In the genomic region with DNA sequence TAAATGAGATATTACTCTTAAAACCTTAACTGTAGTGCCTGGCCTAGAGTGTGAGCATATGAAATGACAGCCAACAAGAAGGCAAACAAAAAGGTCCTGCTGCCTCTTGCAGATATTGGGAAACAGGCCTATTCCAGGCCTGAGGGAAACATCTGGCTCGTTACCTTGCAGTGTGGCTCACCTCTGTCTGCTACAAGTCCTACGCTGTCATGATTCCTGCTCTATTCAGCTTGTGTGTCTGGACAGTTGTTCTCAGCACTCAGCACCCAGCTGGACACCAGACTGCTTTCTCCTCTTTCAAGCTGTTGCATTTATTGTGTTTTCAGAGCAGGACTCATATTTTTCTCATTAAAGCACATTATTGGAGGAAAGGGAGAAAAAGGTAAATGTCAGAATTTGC, we compare ENCODE assay signal across 26 cellular contexts.
A peak's percentile ranks its signal among the peaks of the same experiment; 100 is the strongest.
DNase-seq lines count a peak whose midpoint lies in the region; ATAC-seq and TF ChIP-seq lines count a peak whose summit lies in the region.
"Had no signal": no experiment of that assay in that cellular context is flagged by ENCODE, and none has a peak within 500 bp of the region (broad histone marks: within the 10 kb centered on the region; RNA-seq: fewer than 3 reads in every experiment).

No MANE protein-coding gene starts in this region.

- H3K9me3 Mint-ChIP-seq in glutamatergic neuron (ENCODE audit: unreplicated experiment), result no peaks in the 10 kb centered on the region
- H3K9me3 Mint-ChIP-seq: CD8-positive, alpha-beta T cell had no signal

- TF ChIP-seq CTCF in SK-N-SH (IDR thresholded peaks at IDR 0.05), result no peak
- no peak for TF ChIP-seq CTCF in choroid plexus epithelial cell (conservative IDR thresholded peaks at IDR 0.05; ENCODE audit: low read depth, low read length)
- TF ChIP-seq CTCF in glutamatergic neuron (IDR thresholded peaks at IDR 0.05; ENCODE audit: partially characterized antibody, unreplicated experiment), result no peak
- no peak for TF ChIP-seq CTCF in tibial artery (IDR thresholded peaks at IDR 0.05)

- peak overlapping the region; percentile 31 for H3K27ac Mint-ChIP-seq in glutamatergic neuron (ENCODE audit: unreplicated experiment)
- H3K27ac Mint-ChIP-seq: B cell; CD8-positive, alpha-beta T cell had no signal

- no peak overlapping the region for H2AFZ ChIP-seq in SK-N-SH (ENCODE audit: low read depth)

- no peaks in the 10 kb centered on the region for H3K79me2 ChIP-seq in SK-N-SH (ENCODE audit: insufficient read depth)

- no peak for TF ChIP-seq RAD21 in SK-N-SH (IDR thresholded peaks at IDR 0.05; ENCODE audit: low read length)

- H3K9ac ChIP-seq in SK-N-SH, result no peak overlapping the region

- 82% methylated on average over 2 of the region's 2 CpGs for WGBS in SK-N-SH (ENCODE audit: low lambda C conversion rate)

- no peaks in the 10 kb centered on the region for H3F3A ChIP-seq in SK-N-SH (replicated peaks; ENCODE audit: insufficient read depth)

- H3K27me3 ChIP-seq in SK-N-SH (ENCODE audit: insufficient read depth) (no peaks in the 10 kb centered on the region), tibial artery (no peaks in the 10 kb centered on the region)
- H3K27me3 ChIP-seq: MG63, SJSA1 had no signal

- CTCF ChIA-PET in SK-N-SH (lab: Yijun Ruan, JAX), result interaction anchor here (1.5 to 3.2 kb wide), 2 partner anchors 33 to 114 kb away, joined by 3 to 14 read pairs; partner anchors contain the start of gene TMTC2

- H3K36me3 ChIP-seq in SK-N-SH (replicated peaks in 1 of 2; ENCODE audit: control insufficient read depth in 1 of 2, insufficient read depth in 2 of 2, low read length in 1 of 2) (no peaks in the 10 kb centered on the region), tibial artery (no peaks in the 10 kb centered on the region)
- H3K36me3 ChIP-seq: MG63, SJSA1 had no signal

- H3K9me3 ChIP-seq in SK-N-SH (no peaks in the 10 kb centered on the region), tibial artery (no peaks in the 10 kb centered on the region)
- H3K9me3 ChIP-seq: Caco-2, MG63, SJSA1 had no signal

- no peaks in the 10 kb centered on the region for H3K27me3 Mint-ChIP-seq in glutamatergic neuron (ENCODE audit: unreplicated experiment)
- H3K27me3 Mint-ChIP-seq: B cell had no signal

- intact Hi-C loops in tibial artery (cut with DNase I; ENCODE audit: low total_unique reads), result no loop called here

- no peak overlapping the region for H3K4me3 Mint-ChIP-seq in glutamatergic neuron (ENCODE audit: unreplicated experiment)
- H3K4me3 Mint-ChIP-seq: B cell; CD8-positive, alpha-beta T cell had no signal

- peaks cover 0 to 13% of the 10 kb centered on the region in 2 experiments; a peak in 2 of 4 replicates for H3K4me1 ChIP-seq in SK-N-SH (ENCODE audit: control insufficient read depth in 1 of 2, insufficient read depth in 2 of 2, low read depth in 1 of 2, low read length in 1 of 2)
- H3K4me1 ChIP-seq in tibial artery, result no peaks in the 10 kb centered on the region
- H3K4me1 ChIP-seq: SJSA1 had no signal

- peaks cover 18% of the 10 kb centered on the region for H3K4me1 Mint-ChIP-seq in glutamatergic neuron (ENCODE audit: low read depth, unreplicated experiment)
- H3K4me1 Mint-ChIP-seq: B cell had no signal

- no peaks in the 10 kb centered on the region for H3K9me2 ChIP-seq in SK-N-SH

- no peak for ATAC-seq in GM21528 (IDR thresholded peaks at IDR 0.05; ENCODE audit: low FRiP score, unreplicated experiment)
- ATAC-seq: CD8-positive, alpha-beta T cell had no signal

- H3K4me2 ChIP-seq in SK-N-SH, result no peak overlapping the region

- DNase-seq in DMS 273 (lab: John Stamatoyannopoulos, UW; ENCODE audit: unreplicated experiment), result peak; percentile 19
- no peak for DNase-seq in DMS 273 treated with DMSO at 0.1 percent for 48 hours (lab: John Stamatoyannopoulos, UW)
- DNase-seq in SK-N-SH, result peak; percentile 74
- DNase-seq in choroid plexus epithelial cell (ENCODE audit: low read depth), result peak; percentile 4
- DNase-seq in glutamatergic neuron, result no peak
- DNase-seq in tibial artery, result no peak
- DNase-seq in superior temporal gyrus (ENCODE audit: extremely low spot score), result no peak
- DNase-seq: Caco-2; CD8-positive, alpha-beta T cell; DMS79 treated with DMSO at 0.1 percent for 48 hours; GF-D8; HCEC 1CT; KBM-7; MG63; NCI-H2081; NCI-H345; NCI-H510A treated with DMSO at 0.1 percent for 48 hours; NCI-H82; NK-92 treated with Interleukin-12 subunit alpha and Interleukin-12 subunit beta, amount 100 ng/mL, for 24 hours; Right ventricle myocardium superior; RPMI8226 had no signal

- TF ChIP-seq EP300 in SK-N-SH (IDR thresholded peaks at IDR 0.05; ENCODE audit: borderline replicate concordance in 1 of 2, low read depth in 1 of 2, low read length in 1 of 2), result peak in 1 of 2 experiments; percentile 82; a peak in 1 of 4 replicates

- H3K4me3 ChIP-seq in SK-N-SH (ENCODE audit: low read depth in 2 of 2, low read length in 1 of 2), result no peak overlapping the region
- no peak overlapping the region for H3K4me3 ChIP-seq in choroid plexus epithelial cell (ENCODE audit: low read depth, low read length)
- no peak overlapping the region for H3K4me3 ChIP-seq in tibial artery
- H3K4me3 ChIP-seq: MG63, SJSA1 had no signal

- POLR2A ChIA-PET in SK-N-SH (lab: Yijun Ruan, JAX), result interaction anchor here (0.6 kb wide), 1 partner anchor 51 kb away, joined by 3 read pairs; no protein-coding TSS in a partner anchor

- H3K36me3 Mint-ChIP-seq in glutamatergic neuron (ENCODE audit: unreplicated experiment), result peaks cover 10% of the 10 kb centered on the region
- H3K36me3 Mint-ChIP-seq: CD8-positive, alpha-beta T cell had no signal

- H3K27ac ChIP-seq in SK-N-SH (ENCODE audit: low read depth in 2 of 2, low read length in 1 of 2) (peak overlapping the region in 1 of 2 experiments; percentile 78; a peak in 2 of 4 replicates), tibial artery (no peak overlapping the region)
- H3K27ac ChIP-seq: 22Rv1, C4-2B, SJSA1 had no signal

- no peaks in the 10 kb centered on the region for H4K20me1 ChIP-seq in SK-N-SH (ENCODE audit: insufficient read depth)

TF ChIP-seq in SK-N-SH, 30 proteins besides CTCF, POLR2A, EP300 and RAD21:
- TF ChIP-seq CHD2 (IDR thresholded peaks at IDR 0.05; ENCODE audit: low read length, partially characterized antibody) (peak; percentile 52), RCOR1 (IDR thresholded peaks at IDR 0.05; ENCODE audit: low read length) (peak; percentile 55; the same call in 1 of the 2 replicates), GATA2 (CRISPR knock-in tag; IDR thresholded peaks at IDR 0.05) (peak; percentile 55), FOXJ3 (CRISPR knock-in tag; IDR thresholded peaks at IDR 0.05) (peak; percentile 54; the same call in 1 of the 2 replicates), POLR2AphosphoS5 (IDR thresholded peaks at IDR 0.05; ENCODE audit: low read depth, low read length) (no peak)

Comparison
In these comparisons a context has a peak if more than half of its experiments do, and no peak if none do; other contexts are left out.
1. DNase-seq: peak in DMS 273 (single experiment), SK-N-SH (single experiment) and choroid plexus epithelial cell (single experiment); none in DMS 273 treated with DMSO at 0.1 percent for 48 hours (single experiment), glutamatergic neuron (single experiment), tibial artery (0 of 2) and superior temporal gyrus (single experiment).